16 cellular contexts compared by ENCODE assay signal in the genomic region with DNA sequence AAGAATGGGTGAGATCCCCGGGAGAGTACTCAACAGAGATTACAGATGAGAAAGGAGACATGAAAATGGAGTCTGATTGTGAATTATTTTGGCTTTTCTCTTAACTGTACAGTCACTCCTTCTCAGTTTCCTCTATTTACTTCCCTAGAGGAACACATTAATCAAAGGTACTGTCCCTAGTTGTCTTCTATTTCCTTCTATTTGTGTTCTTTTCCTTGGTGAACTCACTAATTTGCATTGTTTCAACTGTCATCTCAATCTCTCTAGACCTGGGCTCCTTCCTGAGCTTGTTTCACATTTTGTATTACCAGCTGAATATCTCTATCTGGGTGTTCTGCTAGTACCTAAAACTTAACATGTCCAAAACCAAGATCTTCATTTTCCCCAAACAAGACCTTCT.
"Had no signal": no experiment of that assay in that cellular context is flagged by ENCODE, and none has a peak within 500 bp of the region (broad histone marks: within the 10 kb centered on the region; RNA-seq: fewer than 3 reads in every experiment).

No MANE protein-coding gene starts in this region.

- H3K4me1 ChIP-seq: esophagus squamous epithelium, right atrium auricular region, transverse colon had no signal

- H3K9me3 Mint-ChIP-seq: brain, natural killer cell had no signal

- H3K27me3 ChIP-seq: esophagus squamous epithelium, right atrium auricular region, transverse colon had no signal

- H3K36me3 Mint-ChIP-seq: brain, natural killer cell had no signal

- H3K4me3 ChIP-seq: esophagus squamous epithelium, lung, right atrium auricular region, transverse colon had no signal

- H3K36me3 ChIP-seq: transverse colon had no signal

- H3K9me3 ChIP-seq: esophagus squamous epithelium, right atrium auricular region, transverse colon had no signal

- DNase-seq: activated CD4-positive, alpha-beta T cell treated with anti-CD3 and anti-CD28 coated beads for 1 hour; activated CD8-positive, alpha-beta memory T cell treated with anti-CD3 and anti-CD28 coated beads for 24 hours; activated gamma-delta T cell treated with Interleukin-2 at 50 U/mL for 16 hours; amniotic stem cell; esophagus squamous epithelium; foreskin fibroblast; left colon; natural killer cell; SHP77 treated with DMSO at 0.1 percent for 48 hours; small intestine; substantia nigra; T-helper 2 cell; transverse colon had no signal

- H3K27ac ChIP-seq: esophagus squamous epithelium, right atrium auricular region, transverse colon had no signal

- ATAC-seq: left colon, natural killer cell had no signal

- H3K4me3 Mint-ChIP-seq: brain, natural killer cell had no signal
